In genomic region chr7:98186452-98187137, GRCh38 we compare ENCODE assay signal across 1 cellular context.
TF ChIP-seq lines count a peak whose summit lies in the region.

No MANE protein-coding gene starts in this region.

TF ChIP-seq in K562, 482 proteins besides CTCF, POLR2A, EP300 and RAD21 (continued from another document):
- TF ChIP-seq ATF3 (IDR thresholded peaks at IDR 0.05), result peak; percentile 61
- TF ChIP-seq ATF3 (CRISPR knock-in tag; conservative IDR thresholded peaks at IDR 0.05), result no peak
- no peak for TF ChIP-seq ZNF644 (tag; IDR thresholded peaks at IDR 0.05; ENCODE audit: low read depth)
- no peak for TF ChIP-seq MCM2 (IDR thresholded peaks at IDR 0.05; ENCODE audit: low read depth)
- peak; percentile 56 for TF ChIP-seq C11orf30 (IDR thresholded peaks at IDR 0.05; ENCODE audit: low read depth)
- no peak for TF ChIP-seq ZNF121 (CRISPR knock-in tag; conservative IDR thresholded peaks at IDR 0.05)
- TF ChIP-seq ATF7 (IDR thresholded peaks at IDR 0.05), result peak; percentile 49; the same call in 1 of the 2 replicates
- TF ChIP-seq ARID3B (CRISPR knock-in tag; IDR thresholded peaks at IDR 0.05; ENCODE audit: borderline replicate concordance), result no peak
- no peak for TF ChIP-seq ARHGAP35 (IDR thresholded peaks at IDR 0.05; ENCODE audit: partially characterized antibody)
- TF ChIP-seq PRPF4 (IDR thresholded peaks at IDR 0.05; ENCODE audit: insufficient read depth, low read depth, low read length, poor library complexity, severe bottlenecking), result no peak
- peak; percentile 24; the same call in 1 of the 2 replicates for TF ChIP-seq ZNF316 (IDR thresholded peaks at IDR 0.05)
- TF ChIP-seq SIN3A (IDR thresholded peaks at IDR 0.05; ENCODE audit: borderline replicate concordance in 2 of 2, control insufficient read depth in 1 of 2, low read depth in 2 of 2, low read length in 2 of 2), result no peak
- no peak for TF ChIP-seq ZNF23 (CRISPR knock-in tag; IDR thresholded peaks at IDR 0.05)
- TF ChIP-seq SAFB (IDR thresholded peaks at IDR 0.05; ENCODE audit: borderline replicate concordance, low read depth, low read length), result no peak
- TF ChIP-seq ZEB2 (IDR thresholded peaks at IDR 0.05), result no peak
- TF ChIP-seq MIER1 (IDR thresholded peaks at IDR 0.05; ENCODE audit: low read depth), result no peak
- no peak for TF ChIP-seq ADNP (tag; IDR thresholded peaks at IDR 0.05)
- TF ChIP-seq ETV5 (CRISPR knock-in tag; IDR thresholded peaks at IDR 0.05; ENCODE audit: low read depth), result no peak
- peak; percentile 5; the same call in 1 of the 2 replicates for TF ChIP-seq MAFK (IDR thresholded peaks at IDR 0.05; ENCODE audit: low read length)
- no peak for TF ChIP-seq ZNF395 (CRISPR knock-in tag; IDR thresholded peaks at IDR 0.05)
- no peak for TF ChIP-seq CHCHD3 (CRISPR knock-in tag; IDR thresholded peaks at IDR 0.05)
- TF ChIP-seq ZNF584 (CRISPR knock-in tag; IDR thresholded peaks at IDR 0.05; ENCODE audit: low read depth), result no peak
- no peak for TF ChIP-seq FIP1L1 (IDR thresholded peaks at IDR 0.05; ENCODE audit: low read depth, low read length, poor library complexity, severe bottlenecking)
- no peak for TF ChIP-seq ZNF586 (CRISPR knock-in tag; conservative IDR thresholded peaks at IDR 0.05)
- TF ChIP-seq SP1 (CRISPR knock-in tag; IDR thresholded peaks at IDR 0.05), result no peak
- TF ChIP-seq NR1H2 (CRISPR knock-in tag; IDR thresholded peaks at IDR 0.05), result no peak
- no peak for TF ChIP-seq FOXJ3 (CRISPR knock-in tag; IDR thresholded peaks at IDR 0.05)
- TF ChIP-seq GTF2B (IDR thresholded peaks at IDR 0.05; ENCODE audit: extremely low read depth, insufficient read length), result no peak
- no peak for TF ChIP-seq E2F5 (CRISPR knock-in tag; IDR thresholded peaks at IDR 0.05)
- no peak for TF ChIP-seq TAF15 (IDR thresholded peaks at IDR 0.05; ENCODE audit: low read depth, low read length)
- no peak for TF ChIP-seq KHSRP (IDR thresholded peaks at IDR 0.05)
- no peak for TF ChIP-seq ARID3A (IDR thresholded peaks at IDR 0.05; ENCODE audit: borderline replicate concordance, low read depth, low read length)
- TF ChIP-seq PRDM10 (IDR thresholded peaks at IDR 0.05; ENCODE audit: partially characterized antibody), result peak; percentile 74
TF ChIP-seq in K562: peak in this region for 11.
